ENCODE assay signal across 8 cellular contexts in the genomic region with DNA sequence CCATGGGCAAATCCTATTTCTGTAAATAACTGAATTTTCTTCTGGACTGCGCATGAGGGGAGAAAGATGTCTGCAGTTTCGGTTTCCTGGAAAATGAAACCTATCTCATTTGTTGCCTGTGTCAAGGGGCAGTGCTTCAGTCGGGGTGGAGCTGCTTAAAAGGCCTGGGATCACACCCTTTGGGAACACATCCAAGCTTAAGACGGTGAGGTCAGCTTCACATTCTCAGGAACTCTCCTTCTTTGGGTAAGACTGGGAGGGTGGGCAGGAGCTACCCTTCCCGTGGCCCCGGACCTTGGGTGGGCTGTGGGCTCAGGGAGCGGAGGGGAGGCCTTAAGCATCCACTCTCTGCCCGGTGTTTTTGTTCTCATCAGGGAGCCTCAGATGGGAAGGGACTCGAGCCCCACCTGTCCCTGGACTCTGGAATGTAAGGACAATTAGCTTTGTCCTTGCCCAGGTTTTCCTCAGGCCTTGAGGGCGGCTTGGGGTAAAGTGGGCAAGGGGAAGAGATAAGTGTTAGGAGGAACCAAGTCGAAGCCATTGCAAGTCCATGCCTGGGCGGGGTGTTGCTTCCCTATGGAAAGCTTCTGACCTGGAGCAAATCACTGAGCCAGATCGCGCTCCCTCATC. TPM values are rescaled to one million over a fixed set of nuclear protein-coding genes. Genes with fewer than 3 reads are reported as not detected.
A peak's percentile ranks its signal among the peaks of the same experiment; 100 is the strongest.
DNase-seq lines count a peak whose midpoint lies in the region; ATAC-seq and TF ChIP-seq lines count a peak whose summit lies in the region.

TSS of gene IFI27 (plus strand) at position 185 of the 630 bp plus-strand sequence.

- H3K4me2 ChIP-seq in GM23248 (ENCODE audit: unreplicated experiment): no peak within 1 kb of the TSS

- TF ChIP-seq CTCF in WTC11 (IDR thresholded peaks at IDR 0.05): no peak

- no peak within 1 kb of the TSS for H3K4me3 ChIP-seq in GM23248

- H3K27me3 ChIP-seq in GM23248 (replicated peaks; ENCODE audit: insufficient read depth): no peaks in the 10 kb centered on the region; the same call in 1 of the 2 replicates

- no peak within 1 kb of the TSS for H2AFZ ChIP-seq in GM23248

- H3K9me2 ChIP-seq in GM23248 (ENCODE audit: insufficient read depth): no peaks in the 10 kb centered on the region

- H3K27ac Mint-ChIP-seq in WTC11: peak within 1 kb of the TSS; percentile 82; the same call in 1 of the 2 replicates

- peak; percentile 30; the same call in 1 of the 2 replicates for ATAC-seq in WTC11
- ATAC-seq in GM19452 (IDR thresholded peaks at IDR 0.05; ENCODE audit: unreplicated experiment): no peak
- no peak for ATAC-seq in HG03097 (IDR thresholded peaks at IDR 0.05; ENCODE audit: low FRiP score, unreplicated experiment)

- H3F3A ChIP-seq in GM23248 (ENCODE audit: insufficient read depth): no peaks in the 10 kb centered on the region

- no peak within 1 kb of the TSS for H3K27ac ChIP-seq in GM23248

- DNase-seq in GM23248 (peak; percentile 46), WTC11 (ENCODE audit: low spot score) (no peak), glomerular visceral epithelial cell (ENCODE audit: extremely low spot score) (peak; percentile 67), pulmonary artery endothelial cell (ENCODE audit: low read depth, low spot score) (peak; percentile 78), DMS 273 (lab: John Stamatoyannopoulos, UW; ENCODE audit: unreplicated experiment) (no peak), NCI-H1436 treated with DMSO at 0.1 percent for 48 hours (lab: John Stamatoyannopoulos, UW) (no peak)

- H3K79me2 ChIP-seq in GM23248 (ENCODE audit: insufficient read depth): no peaks in the 10 kb centered on the region

- CTCF ChIA-PET in WTC11 (lab: Charles Lee): interaction anchor here (0.8 to 3.0 kb wide), 4 partner anchors 19 to 75 kb away, joined by 3 to 14 read pairs (median 5); partner anchors contain the start of gene IFI27L2

- H3K36me3 Mint-ChIP-seq in WTC11: no peaks in the 10 kb centered on the region

- no peaks in the 10 kb centered on the region for H3K36me3 ChIP-seq in GM23248 (ENCODE audit: low read depth)

- no peaks in the 10 kb centered on the region for H3K4me1 ChIP-seq in GM23248 (ENCODE audit: insufficient read depth)

- H3K9me3 ChIP-seq in GM23248 (ENCODE audit: low read depth): no peaks in the 10 kb centered on the region

- no peaks in the 10 kb centered on the region for H3K27me3 Mint-ChIP-seq in WTC11 (ENCODE audit: low read depth)

- WGBS in GM23248 (ENCODE audit: low coverage in 1 of 2, low lambda C conversion rate in 2 of 2, missing lambda C conversion rate in 2 of 2), 2 experiments: 80 to 83% methylated on average over 13 to 14 of the region's 14 CpGs

- H4K20me1 ChIP-seq in GM23248 (ENCODE audit: insufficient read depth): no peaks in the 10 kb centered on the region

- in situ Hi-C loops in GM23248 (cut with MboI): no loop called here

- H3K9me3 Mint-ChIP-seq in WTC11: no peaks in the 10 kb centered on the region

- no peak within 1 kb of the TSS for H3K9ac ChIP-seq in GM23248

- no peak within 1 kb of the TSS for H3K4me3 Mint-ChIP-seq in WTC11

- peaks cover 14% of the 10 kb centered on the region; the same call in 1 of the 2 replicates for H3K4me1 Mint-ChIP-seq in WTC11

- POLR2A ChIA-PET in WTC11 (lab: Charles Lee): no interaction called here

TF ChIP-seq in WTC11, 78 proteins besides CTCF, POLR2A, EP300 and RAD21 (continues in another document):
- TF ChIP-seq, protein P1, sequence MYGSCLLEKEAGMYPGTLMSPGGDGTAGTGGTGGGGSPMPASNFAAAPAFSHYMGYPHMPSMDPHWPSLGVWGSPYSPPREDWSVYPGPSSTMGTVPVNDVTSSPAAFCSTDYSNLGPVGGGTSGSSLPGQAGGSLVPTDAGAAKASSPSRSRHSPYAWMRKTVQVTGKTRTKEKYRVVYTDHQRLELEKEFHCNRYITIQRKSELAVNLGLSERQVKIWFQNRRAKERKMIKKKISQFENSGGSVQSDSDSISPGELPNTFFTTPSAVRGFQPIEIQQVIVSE (CRISPR knock-in tag; IDR thresholded peaks at IDR 0.05; ENCODE audit: borderline replicate concordance): no peak
- no peak for TF ChIP-seq ESRRA (CRISPR knock-in tag; IDR thresholded peaks at IDR 0.05; ENCODE audit: borderline replicate concordance)
- no peak for TF ChIP-seq ZNF532 (CRISPR knock-in tag; IDR thresholded peaks at IDR 0.05; ENCODE audit: borderline replicate concordance)
- TF ChIP-seq, protein P2, sequence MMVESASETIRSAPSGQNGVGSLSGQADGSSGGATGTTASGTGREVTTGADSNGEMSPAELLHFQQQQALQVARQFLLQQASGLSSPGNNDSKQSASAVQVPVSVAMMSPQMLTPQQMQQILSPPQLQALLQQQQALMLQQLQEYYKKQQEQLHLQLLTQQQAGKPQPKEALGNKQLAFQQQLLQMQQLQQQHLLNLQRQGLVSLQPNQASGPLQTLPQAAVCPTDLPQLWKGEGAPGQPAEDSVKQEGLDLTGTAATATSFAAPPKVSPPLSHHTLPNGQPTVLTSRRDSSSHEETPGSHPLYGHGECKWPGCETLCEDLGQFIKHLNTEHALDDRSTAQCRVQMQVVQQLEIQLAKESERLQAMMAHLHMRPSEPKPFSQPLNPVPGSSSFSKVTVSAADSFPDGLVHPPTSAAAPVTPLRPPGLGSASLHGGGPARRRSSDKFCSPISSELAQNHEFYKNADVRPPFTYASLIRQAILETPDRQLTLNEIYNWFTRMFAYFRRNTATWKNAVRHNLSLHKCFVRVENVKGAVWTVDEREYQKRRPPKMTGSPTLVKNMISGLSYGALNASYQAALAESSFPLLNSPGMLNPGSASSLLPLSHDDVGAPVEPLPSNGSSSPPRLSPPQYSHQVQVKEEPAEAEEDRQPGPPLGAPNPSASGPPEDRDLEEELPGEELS (CRISPR knock-in tag; IDR thresholded peaks at IDR 0.05): no peak
- TF ChIP-seq ELF4 (CRISPR knock-in tag; IDR thresholded peaks at IDR 0.05; ENCODE audit: low read depth): no peak
- TF ChIP-seq ATF1 (CRISPR knock-in tag; IDR thresholded peaks at IDR 0.05): no peak
- TF ChIP-seq ARID4B (CRISPR knock-in tag; IDR thresholded peaks at IDR 0.05; ENCODE audit: borderline replicate concordance): no peak
- no peak for TF ChIP-seq RELA (CRISPR knock-in tag; IDR thresholded peaks at IDR 0.05; ENCODE audit: borderline replicate concordance)

RNA-seq across cellular contexts. Expression of gene IFI27, which starts in this region (rescaled TPM):
- not detected in 2 replicates for total RNA-seq in GM23248 (2014; rRNA removed; shearing (Covaris generic))
- not detected in 2 replicates for polyA plus RNA-seq in GM23248 (2016; fragmentation: Nextera tagmentation; extraction: Ambion mirVana)
- 1.8 to 3.2 TPM (median 2.4 TPM) in 3 replicates for total RNA-seq in WTC11 (2021)
- 317 and 506 TPM in 2 replicates for total RNA-seq in pulmonary artery endothelial cell

Comparison
In these comparisons a context has a peak if more than half of its experiments do, and no peak if none do; other contexts are left out.
1. RNA of gene IFI27 (total RNA-seq): 317 to 506 TPM in pulmonary artery endothelial cell; 1.8 to 3.2 TPM in WTC11 and not detected in GM23248; every median in the first group is over 10 times any median in the second.
2. Peak in DNase-seq in GM23248; RNA of the gene not detected or under 1 TPM.
3. DNase-seq: peak in glomerular visceral epithelial cell (single experiment) and pulmonary artery endothelial cell (single experiment); none in WTC11 (single experiment), DMS 273 (single experiment) and NCI-H1436 treated with DMSO at 0.1 percent for 48 hours (single experiment).